In genomic region chr2:57906152-57906732, GRCh38 we compare ENCODE assay signal across 1 cellular context.
TF ChIP-seq lines count a peak whose summit lies in the region.

No MANE protein-coding gene starts in this region.

TF ChIP-seq in HEK293, 187 proteins besides CTCF, POLR2A, EP300 and RAD21 (continued from another document):
- TF ChIP-seq IKZF3 (tag by site-specific recombination; IDR thresholded peaks at IDR 0.05) (peak; percentile 85), ZNF660 (tag by site-specific recombination; IDR thresholded peaks at IDR 0.05) (0 out of 2 replicates have a peak, but pooled peaks have one; percentile 39), RBAK (tag by site-specific recombination; IDR thresholded peaks at IDR 0.05) (no peak), ZNF223 (tag by site-specific recombination; IDR thresholded peaks at IDR 0.05) (no peak), ZNF530 (tag by site-specific recombination; IDR thresholded peaks at IDR 0.05; ENCODE audit: low read depth) (no peak)
